30 cellular contexts compared by ENCODE assay signal in the genomic region with DNA sequence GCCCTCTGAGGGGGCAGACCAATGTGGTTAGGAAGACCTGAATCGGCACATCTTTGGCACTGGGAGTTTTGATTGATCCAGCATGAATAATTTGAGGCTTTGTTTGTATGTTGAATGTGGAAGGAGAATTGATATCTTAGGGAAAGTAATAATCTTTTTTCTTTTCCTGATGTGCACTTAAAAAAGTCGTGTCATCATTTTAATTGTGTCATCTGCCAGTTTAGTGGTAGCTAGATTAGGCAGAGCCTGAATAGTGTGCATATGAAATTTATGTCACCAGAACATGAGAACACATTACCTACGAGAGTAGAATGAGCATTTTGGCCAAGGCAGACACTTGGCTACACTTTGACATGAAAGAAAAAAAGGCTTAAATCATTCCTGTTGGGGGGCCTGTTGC.
"Had no signal": no experiment of that assay in that cellular context is flagged by ENCODE, and none has a peak within 500 bp of the region (broad histone marks: within the 10 kb centered on the region; RNA-seq: fewer than 3 reads in every experiment).

No MANE protein-coding gene starts in this region.

- H3K36me3 ChIP-seq: gastrocnemius medialis, heart left ventricle, prostate gland, right atrium auricular region, sigmoid colon, suprapubic skin, transverse colon, upper lobe of right lung, uterus had no signal

- H3K36me3 Mint-ChIP-seq: mesothelial cell of epicardium; naive B cell; natural killer cell treated with Interleukin-12 subunit alpha and Interleukin-12 subunit beta and Interleukin-15 and Interleukin-18, amount 100 ng/mL, for 72 hours; stimulated activated naive B cell treated with anti-CD40 and anti-IgM and Interleukin-4, amounts not matched to agents 10 μg/mL and 1 μg/mL and 100 μg/mL, for 72 hours had no signal

- H3K4me1 ChIP-seq: gastrocnemius medialis, heart left ventricle, prostate gland, right atrium auricular region, sigmoid colon, suprapubic skin, transverse colon, upper lobe of right lung, uterus had no signal

- H3K27ac ChIP-seq: epithelial cell of prostate, gastrocnemius medialis, heart left ventricle, hepatocyte, neural progenitor cell, parathyroid adenoma, prostate gland, right atrium auricular region, sigmoid colon, suprapubic skin, transverse colon, upper lobe of right lung, uterus had no signal

- H2AFZ ChIP-seq: hepatocyte, neural progenitor cell, parathyroid adenoma had no signal

- ATAC-seq: esophagus mucosa; gastrocnemius medialis; heart left ventricle; left lobe of liver; mucosa of descending colon; natural killer cell treated with Interleukin-12 subunit alpha and Interleukin-12 subunit beta and Interleukin-15 and Interleukin-18, amount 100 ng/mL, for 72 hours; stimulated activated naive B cell treated with anti-CD40 and anti-IgM and Interleukin-4, amounts not matched to agents 10 μg/mL and 1 μg/mL and 100 μg/mL, for 72 hours; upper lobe of right lung had no signal

- FAIRE-seq: colon, kidney had no signal

- H3K4me2 ChIP-seq: hepatocyte, neural progenitor cell had no signal

- DNase-seq: effector CD8-positive, alpha-beta T cell; endodermal cell; foreskin fibroblast; gastrocnemius medialis; heart left ventricle; kidney; mucosa of descending colon; naive B cell; sigmoid colon; stimulated activated CD4-positive, alpha-beta T cell treated with anti-CD3 and anti-CD28 coated beads, Interleukin-2, amount 100 ng/mL, for 24 hours; stimulated activated CD4-positive, alpha-beta T cell treated with anti-CD3 and anti-CD28 coated beads, Interleukin-4, amount 100 ng/mL, for 24 hours; stimulated activated naive B cell treated with anti-CD40 and anti-IgM and Interleukin-4, amounts not matched to agents 10 μg/mL and 1 μg/mL and 100 μg/mL, for 72 hours; transverse colon; upper lobe of right lung; uterus had no signal

- H3K4me3 ChIP-seq: gastrocnemius medialis, heart left ventricle, hepatocyte, lung, mucosa of descending colon, neural progenitor cell, prostate gland, right atrium auricular region, sigmoid colon, suprapubic skin, transverse colon, upper lobe of right lung, uterus had no signal

- H3K9ac ChIP-seq: neural progenitor cell, parathyroid adenoma had no signal

- H3K9me3 ChIP-seq: gastrocnemius medialis, heart left ventricle, mucosa of descending colon, prostate gland, right atrium auricular region, sigmoid colon, suprapubic skin, transverse colon, upper lobe of right lung, uterus had no signal

- H3K27me3 ChIP-seq: gastrocnemius medialis, heart left ventricle, hepatocyte, neural progenitor cell, right atrium auricular region, sigmoid colon, suprapubic skin, transverse colon, upper lobe of right lung, uterus had no signal

- H3K4me1 Mint-ChIP-seq: endodermal cell, memory B cell, mesothelial cell of epicardium, naive B cell had no signal

- H3K79me2 ChIP-seq: hepatocyte, parathyroid adenoma had no signal

- H3K27me3 Mint-ChIP-seq: memory B cell; stimulated activated naive B cell treated with anti-CD40 and anti-IgM and Interleukin-4, amounts not matched to agents 10 μg/mL and 1 μg/mL and 100 μg/mL, for 72 hours had no signal

- H3K4me3 Mint-ChIP-seq: endodermal cell; memory B cell; mesothelial cell of epicardium; naive B cell; natural killer cell treated with Interleukin-12 subunit alpha and Interleukin-12 subunit beta and Interleukin-15 and Interleukin-18, amount 100 ng/mL, for 72 hours; neural progenitor cell; stimulated activated naive B cell treated with anti-CD40 and anti-IgM and Interleukin-4, amounts not matched to agents 10 μg/mL and 1 μg/mL and 100 μg/mL, for 72 hours; stimulated activated naive CD8-positive, alpha-beta T cell treated with anti-CD3 and anti-CD28 coated beads, Interleukin-15, Interleukin-2, amounts not matched to agents 100 ng/mL and 50 ng/mL, for 24 hours had no signal

- H3K27ac Mint-ChIP-seq: endodermal cell; memory B cell; mesothelial cell of epicardium; naive B cell; natural killer cell treated with Interleukin-12 subunit alpha and Interleukin-12 subunit beta and Interleukin-15 and Interleukin-18, amount 100 ng/mL, for 72 hours; neural progenitor cell; stimulated activated naive B cell treated with anti-CD40 and anti-IgM and Interleukin-4, amounts not matched to agents 10 μg/mL and 1 μg/mL and 100 μg/mL, for 72 hours; stimulated activated naive CD8-positive, alpha-beta T cell treated with anti-CD3 and anti-CD28 coated beads, Interleukin-15, Interleukin-2, amounts not matched to agents 100 ng/mL and 50 ng/mL, for 24 hours had no signal

- H3K9me3 Mint-ChIP-seq: endodermal cell; memory B cell; mesothelial cell of epicardium; naive B cell; natural killer cell treated with Interleukin-12 subunit alpha and Interleukin-12 subunit beta and Interleukin-15 and Interleukin-18, amount 100 ng/mL, for 72 hours; stimulated activated naive B cell treated with anti-CD40 and anti-IgM and Interleukin-4, amounts not matched to agents 10 μg/mL and 1 μg/mL and 100 μg/mL, for 72 hours; stimulated activated naive CD8-positive, alpha-beta T cell treated with anti-CD3 and anti-CD28 coated beads, Interleukin-15, Interleukin-2, amounts not matched to agents 100 ng/mL and 50 ng/mL, for 24 hours had no signal
